ENCODE assay signal across 19 cellular contexts in the genomic region with DNA sequence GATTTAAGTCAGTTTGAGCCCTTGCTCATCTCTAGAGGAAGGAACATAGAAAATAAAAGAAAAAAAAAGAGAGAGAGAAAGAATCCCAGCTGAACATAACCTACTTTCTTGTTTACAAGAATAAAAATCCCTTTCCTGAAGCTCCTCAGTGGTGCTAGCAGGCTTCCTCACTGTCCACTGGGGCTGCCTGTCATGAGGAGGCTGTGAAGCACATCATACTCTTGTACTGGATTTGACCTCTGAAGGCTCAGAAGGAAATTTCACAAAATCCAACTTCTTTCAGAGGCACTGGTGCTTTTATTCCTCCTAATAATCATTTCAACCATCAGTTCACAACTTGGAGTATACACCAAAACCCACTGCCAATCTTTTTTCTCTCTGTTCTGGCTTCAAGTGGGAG.
"Had no signal": no experiment of that assay in that cellular context is flagged by ENCODE, and none has a peak within 500 bp of the region (broad histone marks: within the 10 kb centered on the region; RNA-seq: fewer than 3 reads in every experiment).

No MANE protein-coding gene starts in this region.

- H3K36me3 Mint-ChIP-seq: natural killer cell treated with Interleukin-12 subunit alpha and Interleukin-12 subunit beta and Interleukin-15 and Interleukin-18, amount 100 ng/mL, for 72 hours had no signal

- H3K9me3 ChIP-seq: ascending aorta, esophagus muscularis mucosa, gastroesophageal sphincter, right lobe of liver, SJCRH30 had no signal

- H3K27me3 Mint-ChIP-seq: activated naive CD8-positive, alpha-beta T cell treated with anti-CD3 and anti-CD28 coated beads for 36 hours; progenitor cell of endocrine pancreas had no signal

- H3K36me3 ChIP-seq: ascending aorta, esophagus muscularis mucosa, gastroesophageal sphincter, right lobe of liver, SJCRH30 had no signal

- ATAC-seq: gastroesophageal sphincter; natural killer cell treated with Interleukin-12 subunit alpha and Interleukin-12 subunit beta and Interleukin-15 and Interleukin-18, amount 100 ng/mL, for 72 hours; right lobe of liver had no signal

- H3K4me1 ChIP-seq: ascending aorta, gastroesophageal sphincter, right lobe of liver, SJCRH30 had no signal

- H3K4me3 ChIP-seq: ascending aorta, coronary artery, esophagus muscularis mucosa, gastroesophageal sphincter, right lobe of liver, SJCRH30 had no signal

- H3K27me3 ChIP-seq: ascending aorta, esophagus muscularis mucosa, gastroesophageal sphincter, right lobe of liver, SJCRH30 had no signal

- H3K27ac ChIP-seq: ascending aorta, coronary artery, right lobe of liver, SJCRH30 had no signal

- H3K4me1 Mint-ChIP-seq: activated CD4-positive, alpha-beta T cell treated with anti-CD3 and anti-CD28 coated beads, Interleukin-2, amount 10 ng/mL, durations not matched to agents 24 days and 14 days; activated naive CD8-positive, alpha-beta T cell treated with anti-CD3 and anti-CD28 coated beads for 36 hours had no signal

- H3K9me3 Mint-ChIP-seq: activated CD4-positive, alpha-beta T cell treated with anti-CD3 and anti-CD28 coated beads, Interleukin-2, amount 10 ng/mL, durations not matched to agents 24 days and 14 days; activated naive CD8-positive, alpha-beta T cell treated with anti-CD3 and anti-CD28 coated beads for 36 hours; natural killer cell treated with Interleukin-12 subunit alpha and Interleukin-12 subunit beta and Interleukin-15 and Interleukin-18, amount 100 ng/mL, for 72 hours; T-helper 2 cell treated with Interferon-gamma antibody and Interleukin-4, amounts not matched to agents 5 μg/mL and 100 μg/mL, for 36 hours had no signal

- H3K27ac Mint-ChIP-seq: activated CD4-positive, alpha-beta T cell treated with anti-CD3 and anti-CD28 coated beads, Interleukin-2, amount 10 ng/mL, durations not matched to agents 24 days and 14 days; activated naive CD8-positive, alpha-beta T cell treated with anti-CD3 and anti-CD28 coated beads for 36 hours; natural killer cell treated with Interleukin-12 subunit alpha and Interleukin-12 subunit beta and Interleukin-15 and Interleukin-18, amount 100 ng/mL, for 72 hours; progenitor cell of endocrine pancreas; T-helper 2 cell treated with Interferon-gamma antibody and Interleukin-4, amounts not matched to agents 5 μg/mL and 100 μg/mL, for 36 hours had no signal

- H3K4me3 Mint-ChIP-seq: activated CD4-positive, alpha-beta T cell treated with anti-CD3 and anti-CD28 coated beads, Interleukin-2, amount 10 ng/mL, durations not matched to agents 24 days and 14 days; activated naive CD8-positive, alpha-beta T cell treated with anti-CD3 and anti-CD28 coated beads for 36 hours; natural killer cell treated with Interleukin-12 subunit alpha and Interleukin-12 subunit beta and Interleukin-15 and Interleukin-18, amount 100 ng/mL, for 72 hours; T-helper 2 cell treated with Interferon-gamma antibody and Interleukin-4, amounts not matched to agents 5 μg/mL and 100 μg/mL, for 36 hours had no signal

- DNase-seq: activated CD4-positive, alpha-beta T cell treated with anti-CD3 and anti-CD28 coated beads, Interleukin-2, amount 10 ng/mL, durations not matched to agents 24 days and 14 days; activated CD4-positive, CD25-positive, alpha-beta regulatory T cell; activated CD8-positive, alpha-beta memory T cell treated with anti-CD3 and anti-CD28 coated beads, Interleukin-2, amount 50 U/mL, for 48 hours; activated naive CD8-positive, alpha-beta T cell treated with anti-CD3 and anti-CD28 coated beads for 36 hours; effector CD4-positive, alpha-beta T cell; mesendoderm; occipital lobe; right lobe of liver; SJCRH30; stimulated activated CD4-positive, alpha-beta T cell treated with anti-CD3 and anti-CD28 coated beads, Interleukin-12 subunit alpha, Interleukin-12 subunit beta, amount 100 ng/mL, for 4 hours; stimulated activated CD4-positive, alpha-beta T cell treated with anti-CD3 and anti-CD28 coated beads, Interleukin-2, amount 100 ng/mL, for 24 hours; SW 1271 had no signal
